24 cellular contexts compared by ENCODE assay signal in the genomic region with DNA sequence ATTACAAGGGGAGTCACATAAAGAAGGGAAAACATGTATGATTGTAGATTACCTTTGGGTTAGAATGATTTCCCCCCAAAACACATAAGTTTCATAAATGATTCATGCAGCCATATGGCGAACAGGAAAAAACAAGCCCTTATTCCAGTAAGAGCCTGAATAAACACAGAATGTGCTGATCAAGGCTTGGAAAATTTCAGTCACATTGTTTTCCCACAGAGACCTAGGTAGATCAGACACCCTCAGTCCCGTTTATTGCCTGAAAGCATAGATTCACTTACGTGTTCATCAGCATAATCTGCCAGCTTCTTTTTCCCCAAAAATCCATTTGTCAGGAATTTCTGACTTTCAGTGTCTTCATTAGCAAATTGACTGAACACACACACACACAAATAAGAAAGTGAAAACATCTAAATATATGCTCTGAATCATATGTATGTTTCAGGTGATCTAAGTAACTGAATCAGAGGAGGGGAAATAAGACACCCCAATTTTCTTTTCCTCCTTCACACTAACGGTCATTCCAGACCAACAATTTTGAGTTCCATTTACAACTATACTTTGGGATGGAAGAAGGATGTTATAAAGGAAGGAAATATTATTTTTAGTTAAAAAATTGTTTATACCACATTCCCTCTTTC. TPM values are rescaled to one million over a fixed set of nuclear protein-coding genes. Genes with fewer than 3 reads are reported as not detected.
DNase-seq lines count a peak whose midpoint lies in the region; ATAC-seq, FAIRE-seq and TF ChIP-seq lines count a peak whose summit lies in the region.
"Had no signal": no experiment of that assay in that cellular context is flagged by ENCODE, and none has a peak within 500 bp of the region (broad histone marks: within the 10 kb centered on the region; RNA-seq: fewer than 3 reads in every experiment).

No MANE protein-coding gene starts in this region.

- no peak overlapping the region for H3K27ac ChIP-seq in gastroesophageal sphincter
- H3K27ac ChIP-seq: parathyroid adenoma, upper lobe of left lung had no signal

- peaks cover 2% of the 10 kb centered on the region for H3K27me3 Mint-ChIP-seq in activated naive CD4-positive, alpha-beta T cell treated with anti-CD3 and anti-CD28 coated beads, Interleukin-2, amount 50 U/mL, for 24 hours

- H3K4me1 Mint-ChIP-seq in activated naive CD4-positive, alpha-beta T cell treated with anti-CD3 and anti-CD28 coated beads, Interleukin-2, amount 50 U/mL, for 24 hours, result peaks cover 7% of the 10 kb centered on the region
- H3K4me1 Mint-ChIP-seq: CD4-positive, alpha-beta memory T cell had no signal

- H3K4me3 Mint-ChIP-seq in activated naive CD4-positive, alpha-beta T cell treated with anti-CD3 and anti-CD28 coated beads, Interleukin-2, amount 50 U/mL, for 24 hours, result no peak overlapping the region
- H3K4me3 Mint-ChIP-seq: CD4-positive, alpha-beta memory T cell; T-helper 1 cell treated with Interleukin-12 subunit alpha and Interleukin-12 subunit beta and Interleukin-4 antibody, amounts not matched to agents 30 μg/mL and 1 μg/mL, for 36 hours had no signal

- H3K9me3 ChIP-seq in gastroesophageal sphincter, result no peaks in the 10 kb centered on the region
- H3K9me3 ChIP-seq: upper lobe of left lung had no signal

- FAIRE-seq in bronchial epithelial cell (lab: Jason Lieb, UNC), result no peak
- FAIRE-seq: G401.6 had no signal

- no peaks in the 10 kb centered on the region for H3K27me3 ChIP-seq in bronchial epithelial cell (ENCODE audit: control insufficient read depth, insufficient read depth, low read length)
- H3K27me3 ChIP-seq in gastroesophageal sphincter, result no peaks in the 10 kb centered on the region
- H3K27me3 ChIP-seq: upper lobe of left lung had no signal

- H3K27ac Mint-ChIP-seq in activated naive CD4-positive, alpha-beta T cell treated with anti-CD3 and anti-CD28 coated beads, Interleukin-2, amount 50 U/mL, for 24 hours, result peak overlapping the region; percentile 38
- H3K27ac Mint-ChIP-seq: CD4-positive, alpha-beta memory T cell; T-helper 1 cell treated with Interleukin-12 subunit alpha and Interleukin-12 subunit beta and Interleukin-4 antibody, amounts not matched to agents 30 μg/mL and 1 μg/mL, for 36 hours had no signal

- TF ChIP-seq CTCF in bronchial epithelial cell (IDR thresholded peaks at IDR 0.05; ENCODE audit: insufficient read depth, low read length, severe bottlenecking) (no peak), gastroesophageal sphincter (IDR thresholded peaks at IDR 0.05) (no peak)

- TF ChIP-seq POLR2A in gastroesophageal sphincter (IDR thresholded peaks at IDR 0.05), result no peak

- H3K36me3 ChIP-seq in bronchial epithelial cell (ENCODE audit: control insufficient read depth, insufficient read depth, low read length) (no peaks in the 10 kb centered on the region), gastroesophageal sphincter (no peaks in the 10 kb centered on the region)
- H3K36me3 ChIP-seq: upper lobe of left lung had no signal

- WGBS in gastroesophageal sphincter (ENCODE audit: low coverage in 1 of 2), 2 donors, result 81 to 89% methylated on average over 4 of the region's 4 CpGs

- no peaks in the 10 kb centered on the region for H3K36me3 Mint-ChIP-seq in activated naive CD4-positive, alpha-beta T cell treated with anti-CD3 and anti-CD28 coated beads, Interleukin-2, amount 50 U/mL, for 24 hours
- H3K36me3 Mint-ChIP-seq: CD4-positive, alpha-beta memory T cell had no signal

- no peak for ATAC-seq in gastroesophageal sphincter
- ATAC-seq: HCT116, left cardiac atrium had no signal

- H3K4me1 ChIP-seq in gastroesophageal sphincter, result no peaks in the 10 kb centered on the region
- H3K4me1 ChIP-seq: parathyroid adenoma, upper lobe of left lung had no signal

- DNase-seq in activated naive CD4-positive, alpha-beta T cell (lab: John Stamatoyannopoulos, UW), result no peak
- DNase-seq in bronchial epithelial cell (ENCODE audit: low read depth) (peak; percentile 92), iris pigment epithelial cell (ENCODE audit: low read depth) (peak; percentile 86), NCI-H2196 (lab: John Stamatoyannopoulos, UW; ENCODE audit: unreplicated experiment) (no peak), NCI-H1694 treated with DMSO at 0.1 percent for 48 hours (lab: John Stamatoyannopoulos, UW) (no peak)
- no peak for DNase-seq in activated CD4-positive, CD25-positive, alpha-beta regulatory T cell treated with anti-CD3 and anti-CD28 coated beads, Interleukin-2, amount 50 U/mL, for 72 hours
- DNase-seq: ACHN; activated CD4-positive, CD25-positive, alpha-beta regulatory T cell; activated gamma-delta T cell treated with Interleukin-2 at 50 U/mL for 16 hours; CD4-positive, alpha-beta memory T cell; hypothalamus; left cardiac atrium; NCI-H1092 treated with DMSO at 0.1 percent for 48 hours; RPMI8226; stimulated activated CD4-positive, alpha-beta T cell treated with anti-CD3 and anti-CD28 coated beads, Interleukin-12 subunit alpha, Interleukin-12 subunit beta, amount 100 ng/mL, for 4 hours; stimulated activated naive CD4-positive, alpha-beta T cell treated with Interleukin-2 at 50 U/mL for 16 hours; upper lobe of left lung had no signal

- no peak overlapping the region for H3K4me3 ChIP-seq in bronchial epithelial cell (ENCODE audit: low read depth, low read length)
- H3K4me3 ChIP-seq in gastroesophageal sphincter, result no peak overlapping the region
- H3K4me3 ChIP-seq: upper lobe of left lung had no signal

- TF ChIP-seq EP300 in gastroesophageal sphincter (IDR thresholded peaks at IDR 0.05), result no peak

- H3K9me3 Mint-ChIP-seq in activated naive CD4-positive, alpha-beta T cell treated with anti-CD3 and anti-CD28 coated beads, Interleukin-2, amount 50 U/mL, for 24 hours, result no peaks in the 10 kb centered on the region
- H3K9me3 Mint-ChIP-seq: T-helper 1 cell treated with Interleukin-12 subunit alpha and Interleukin-12 subunit beta and Interleukin-4 antibody, amounts not matched to agents 30 μg/mL and 1 μg/mL, for 36 hours had no signal

RNA-seq across cellular contexts. Expression of a gene that starts 37.4 kb away (rescaled TPM):
- total RNA-seq in bronchial epithelial cell, result 2.4 and 2.9 TPM in 2 replicates
- under 1 TPM in 2 of 4 donors, not detected in 2; 0.23 to 0.54 TPM for total RNA-seq in gastroesophageal sphincter
- total RNA-seq: cardiac septum; CD4-positive, alpha-beta memory T cell had no signal

Comparison
In these comparisons a context has a peak if more than half of its experiments do, and no peak if none do; other contexts are left out.
1. DNase-seq: peak in bronchial epithelial cell (single experiment) and iris pigment epithelial cell (single experiment); none in activated naive CD4-positive, alpha-beta T cell (0 of 4), activated CD4-positive, CD25-positive, alpha-beta regulatory T cell treated with anti-CD3 and anti-CD28 coated beads, Interleukin-2, amount 50 U/mL, for 72 hours (single experiment), NCI-H2196 (single experiment) and NCI-H1694 treated with DMSO at 0.1 percent for 48 hours (single experiment).